In the genomic region with DNA sequence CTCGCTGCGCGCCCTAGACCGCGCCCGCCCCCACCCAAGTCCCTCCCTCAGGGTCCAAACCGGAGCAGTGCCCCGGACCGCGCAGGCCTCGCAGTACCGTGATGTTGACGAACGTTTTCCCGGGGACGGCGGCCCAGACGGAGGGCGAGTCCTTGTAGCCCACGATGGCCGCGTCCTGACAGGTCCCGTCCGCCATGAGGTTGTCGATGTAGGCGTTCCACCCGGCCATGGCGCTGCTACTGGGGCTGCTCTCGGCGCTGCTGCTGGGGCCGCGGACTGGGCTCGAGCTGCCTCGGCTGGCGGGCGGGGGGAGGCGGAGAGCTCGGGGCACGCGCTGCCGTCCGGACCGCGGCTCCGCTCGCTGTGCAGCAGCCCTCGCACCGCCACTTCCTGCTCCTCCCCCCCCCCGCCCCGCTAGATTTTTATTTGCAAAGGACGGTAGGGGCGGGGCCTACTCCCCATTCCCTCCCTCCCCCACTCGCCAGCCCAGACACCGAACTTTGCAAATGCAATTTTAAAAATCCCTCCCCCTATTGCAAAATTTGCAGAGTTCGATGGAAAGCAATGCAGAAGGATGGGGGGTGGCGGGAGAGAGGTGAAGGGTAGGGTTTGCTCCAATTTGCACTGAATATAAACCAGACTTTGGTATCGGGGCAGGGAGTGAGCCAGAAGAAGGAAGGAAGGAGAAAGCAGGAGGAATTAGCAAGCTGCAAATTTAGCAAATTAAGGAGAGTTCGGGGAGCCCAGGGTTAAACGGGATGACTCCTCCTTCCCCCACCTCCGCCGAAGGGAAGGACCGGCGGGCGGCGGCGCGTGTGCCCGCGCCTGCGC, we compare ENCODE assay signal across 8 cellular contexts. TPM values are rescaled to one million over a fixed set of nuclear protein-coding genes. Genes with fewer than 3 reads are reported as not detected.
DNase-seq lines count a peak whose midpoint lies in the region; ATAC-seq and TF ChIP-seq lines count a peak whose summit lies in the region.

PFN1 (minus strand) TSS at position 365 of the 831 bp plus-strand sequence; CDS start at position 229, 136 bp downstream.

- CTCF ChIA-PET in activated CD8-positive, alpha-beta memory T cell treated with anti-CD3 and anti-CD28 coated beads for 36 hours (lab: Charles Lee): interaction anchor here (0.7 to 2.2 kb wide), 5 partner anchors 8 to 84 kb away, joined by 3 to 21 read pairs (median 4); partner anchors contain the start of genes RNF167, SLC25A11 and SPAG7

- in situ Hi-C loops in GM13976 (cut with MboI; ENCODE audit: low sequenced_read_pairs, unreplicated experiment): no loop called here

- TF ChIP-seq CTCF in GM13976 (IDR thresholded peaks at IDR 0.05; ENCODE audit: borderline replicate concordance, control extremely low read depth, extremely low read depth, insufficient read depth, missing control alignments): no peak

- POLR2A ChIA-PET in activated CD8-positive, alpha-beta memory T cell treated with anti-CD3 and anti-CD28 coated beads for 36 hours (lab: Charles Lee): interaction anchor here (0.5 to 13.5 kb wide), 7 partner anchors 8 to 464 kb away, joined by 3 to 214 read pairs (median 4); partner anchors contain the start of genes CAMTA2, INCA1, KIF1C and RNF167

- ATAC-seq in HG03521 (IDR thresholded peaks at IDR 0.05; ENCODE audit: unreplicated experiment) (peak; percentile 12), HG03139 (IDR thresholded peaks at IDR 0.05; ENCODE audit: unreplicated experiment) (no peak)

- peak; percentile 91 for DNase-seq in GM13976 (ENCODE audit: low spot score)
- DNase-seq in NK-92 treated with Interleukin-12 subunit alpha and Interleukin-12 subunit beta, amount 100 ng/mL, for 24 hours (lab: John Stamatoyannopoulos, UW): peak; percentile 75
- peak; percentile 78 for DNase-seq in effector CD8-positive, alpha-beta T cell (lab: John Stamatoyannopoulos, UW)
- peak; percentile 90 to 95 for DNase-seq in lung microvascular endothelial cell (ENCODE audit: low read depth in 2 of 2)
- DNase-seq in stimulated activated CD4-positive, alpha-beta T cell treated with anti-CD3 and anti-CD28 coated beads, TNF-alpha, amount 100 ng/mL, for 24 hours (ENCODE audit: low read depth in 3 of 3): peak; percentile 86 to 92 (median 87)

RNA-seq across cellular contexts. Expression of gene PFN1, which starts in this region (rescaled TPM):
- total RNA-seq in activated CD8-positive, alpha-beta memory T cell treated with anti-CD3 and anti-CD28 coated beads for 36 hours: 1,000 to 10,000 TPM; 1,847 to 1,866 TPM
- 280 and 359 TPM in 2 replicates for total RNA-seq in lung microvascular endothelial cell
